ENCODE assay signal across 9 cellular contexts in genomic region chr12:11553871-11554533, GRCh38.
A peak's percentile ranks its signal among the peaks of the same experiment; 100 is the strongest.
DNase-seq lines count a peak whose midpoint lies in the region; FAIRE-seq and TF ChIP-seq lines count a peak whose summit lies in the region.
"Had no signal": no experiment of that assay in that cellular context is flagged by ENCODE, and none has a peak within 500 bp of the region (broad histone marks: within the 10 kb centered on the region; RNA-seq: fewer than 3 reads in every experiment).

No MANE protein-coding gene starts in this region.

- H3K27ac Mint-ChIP-seq in brain (no peak overlapping the region), immature natural killer cell (no peak overlapping the region)

- no peaks in the 10 kb centered on the region for H3K4me1 ChIP-seq in SJCRH30

- DNase-seq in NCI-H1436 (lab: John Stamatoyannopoulos, UW) (peak; percentile 52), NCI-H1436 treated with DMSO at 0.1 percent for 48 hours (lab: John Stamatoyannopoulos, UW) (no peak), H54 (ENCODE audit: insufficient read length, low spot score) (peak; percentile 55), NB4 (ENCODE audit: low read depth) (peak; percentile 81), SJCRH30 (peak; percentile 43 to 70), immature natural killer cell (peak; percentile 13 to 28 (median 18))
- peak; percentile 29 for DNase-seq in stimulated activated CD4-positive, alpha-beta T cell treated with anti-CD3 and anti-CD28 coated beads, Interleukin-4, amount 100 ng/mL, for 1 hour

- H3K27me3 ChIP-seq in SJCRH30: no peaks in the 10 kb centered on the region
- H3K27me3 ChIP-seq: BLaER1 had no signal

- H3K27me3 Mint-ChIP-seq in brain (peaks cover 4% of the 10 kb centered on the region), immature natural killer cell (ENCODE audit: low read depth in 3 of 3) (peaks cover 0 to 10% (median 3%) of the 10 kb centered on the region in 3 donors)

- H3K27ac ChIP-seq in SJCRH30: no peak overlapping the region
- H3K27ac ChIP-seq: BLaER1 had no signal

- peak; percentile 96 for FAIRE-seq in H54 (lab: Jason Lieb, UNC)

- H3K9me3 ChIP-seq in SJCRH30 (replicated peaks): no peaks in the 10 kb centered on the region
- H3K9me3 ChIP-seq: BLaER1 had no signal

- H3K36me3 ChIP-seq in SJCRH30: no peaks in the 10 kb centered on the region
- H3K36me3 ChIP-seq: BLaER1 had no signal

- no peaks in the 10 kb centered on the region for H3K36me3 Mint-ChIP-seq in brain
- H3K36me3 Mint-ChIP-seq in immature natural killer cell: peaks cover 0 to 4% (median 0%) of the 10 kb centered on the region in 3 donors

- H3K4me3 ChIP-seq in NB4 (ENCODE audit: low read depth, low read length) (no peak overlapping the region), SJCRH30 (no peak overlapping the region)
- H3K4me3 ChIP-seq: BLaER1 had no signal

- H3K9me3 Mint-ChIP-seq in brain: no peaks in the 10 kb centered on the region
- H3K9me3 Mint-ChIP-seq in immature natural killer cell: no peaks in the 10 kb centered on the region

- H3K4me3 Mint-ChIP-seq in brain (no peak overlapping the region), immature natural killer cell (no peak overlapping the region)

- TF ChIP-seq POLR2A in H54 (IDR thresholded peaks at IDR 0.05; ENCODE audit: low read depth, low read length) (no peak), NB4 (IDR thresholded peaks at IDR 0.05; ENCODE audit: extremely low read depth, insufficient read length) (no peak)

- TF ChIP-seq CTCF in NB4 (IDR thresholded peaks at IDR 0.05; ENCODE audit: low read depth, low read length) (peak; percentile 49), brain (conservative IDR thresholded peaks at IDR 0.05) (peak; percentile 65 to 73)

- H3K4me1 Mint-ChIP-seq in brain (peaks cover 16% of the 10 kb centered on the region), immature natural killer cell (peaks cover 4 to 7% of the 10 kb centered on the region in 2 donors)
